ENCODE assay signal across 1 cellular context in the genomic region with DNA sequence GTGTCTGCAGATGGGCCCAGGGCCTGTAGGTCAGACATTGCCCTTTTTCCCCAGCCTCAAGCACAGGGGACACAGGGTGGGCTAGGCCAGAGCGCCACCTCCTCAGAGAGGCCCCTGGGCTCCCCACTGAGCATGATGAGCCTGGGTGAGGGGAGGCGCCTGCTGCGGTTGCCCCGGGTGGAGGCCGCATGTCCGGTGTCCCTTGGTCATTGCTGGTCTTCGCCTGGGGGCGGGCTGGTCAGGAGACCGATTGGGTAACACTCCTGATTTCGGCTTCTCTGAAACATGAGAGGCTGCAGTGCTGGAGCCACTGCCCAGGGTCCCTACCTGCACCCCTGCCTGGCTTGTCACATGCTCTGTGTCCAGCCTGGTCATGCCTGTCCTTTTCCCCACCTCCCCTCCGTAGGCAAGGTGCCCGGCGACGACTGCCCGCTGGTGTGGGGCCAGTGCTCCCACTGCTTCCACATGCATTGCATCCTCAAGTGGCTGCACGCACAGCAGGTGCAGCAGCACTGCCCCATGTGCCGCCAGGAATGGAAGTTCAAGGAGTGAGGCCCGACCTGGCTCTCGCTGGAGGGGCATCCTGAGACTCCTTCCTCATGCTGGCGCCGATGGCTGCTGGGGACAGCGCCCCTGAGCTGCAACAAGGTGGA.
TF ChIP-seq lines count a peak whose summit lies in the region.

No MANE protein-coding gene starts in this region.

TF ChIP-seq in K562, 482 proteins besides CTCF, POLR2A, EP300 and RAD21 (continued from another document and continues in another):
- TF ChIP-seq, protein P1, sequence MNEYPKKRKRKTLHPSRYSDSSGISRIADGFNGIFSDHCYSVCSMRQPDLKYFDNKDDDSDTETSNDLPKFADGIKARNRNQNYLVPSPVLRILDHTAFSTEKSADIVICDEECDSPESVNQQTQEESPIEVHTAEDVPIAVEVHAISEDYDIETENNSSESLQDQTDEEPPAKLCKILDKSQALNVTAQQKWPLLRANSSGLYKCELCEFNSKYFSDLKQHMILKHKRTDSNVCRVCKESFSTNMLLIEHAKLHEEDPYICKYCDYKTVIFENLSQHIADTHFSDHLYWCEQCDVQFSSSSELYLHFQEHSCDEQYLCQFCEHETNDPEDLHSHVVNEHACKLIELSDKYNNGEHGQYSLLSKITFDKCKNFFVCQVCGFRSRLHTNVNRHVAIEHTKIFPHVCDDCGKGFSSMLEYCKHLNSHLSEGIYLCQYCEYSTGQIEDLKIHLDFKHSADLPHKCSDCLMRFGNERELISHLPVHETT (CRISPR knock-in tag; conservative IDR thresholded peaks at IDR 0.05 in 1 of 2, IDR thresholded peaks at IDR 0.05 in 1 of 2) = no peak
- TF ChIP-seq ZNF57 (CRISPR knock-in tag; IDR thresholded peaks at IDR 0.05) (no peak), ZNF175 (CRISPR knock-in tag; IDR thresholded peaks at IDR 0.05; ENCODE audit: low read depth) (no peak), RBM34 (IDR thresholded peaks at IDR 0.05; ENCODE audit: borderline replicate concordance, insufficient read depth, low read length) (no peak), ESRRA (IDR thresholded peaks at IDR 0.05; ENCODE audit: borderline replicate concordance, low read depth) (no peak), ZNF212 (CRISPR knock-in tag; IDR thresholded peaks at IDR 0.05) (no peak), KLF13 (tag; IDR thresholded peaks at IDR 0.05; ENCODE audit: borderline replicate concordance, low read depth) (no peak), SAP30 (IDR thresholded peaks at IDR 0.05; ENCODE audit: borderline replicate concordance, insufficient read depth, low read depth, low read length, poor library complexity, severe bottlenecking) (no peak), NFXL1 (CRISPR knock-in tag; IDR thresholded peaks at IDR 0.05) (no peak), PCBP1 (IDR thresholded peaks at IDR 0.05; ENCODE audit: low read depth, low read length, poor library complexity, severe bottlenecking) (no peak), IFI16 (CRISPR knock-in tag; IDR thresholded peaks at IDR 0.05) (no peak), U2AF2 (optimal IDR thresholded peaks at IDR 0.05; ENCODE audit: low read depth, low read length) (no peak), HDAC1 (IDR thresholded peaks at IDR 0.05) (no peak), ETV1 (tag; conservative IDR thresholded peaks at IDR 0.05; ENCODE audit: low read depth) (no peak), SMARCB1 (IDR thresholded peaks at IDR 0.05; ENCODE audit: insufficient read length, low read depth) (no peak), PRMT5 (CRISPR knock-in tag; IDR thresholded peaks at IDR 0.05) (no peak), SUPT5H (IDR thresholded peaks at IDR 0.05) (peak; percentile 11), PHB2 (IDR thresholded peaks at IDR 0.05; ENCODE audit: low read depth) (no peak), ERF (CRISPR knock-in tag; IDR thresholded peaks at IDR 0.05) (no peak), TOE1 (IDR thresholded peaks at IDR 0.05; ENCODE audit: borderline replicate concordance) (no peak), TOE1 (CRISPR knock-in tag; IDR thresholded peaks at IDR 0.05; ENCODE audit: borderline replicate concordance, low read depth) (no peak), FOXK1 (CRISPR knock-in tag; IDR thresholded peaks at IDR 0.05; ENCODE audit: borderline replicate concordance) (no peak), POLR2AphosphoS2 (IDR thresholded peaks at IDR 0.05; ENCODE audit: low read length) (no peak), RBM22 (IDR thresholded peaks at IDR 0.05; ENCODE audit: low read depth, low read length, poor library complexity, severe bottlenecking) (peak; percentile 91), ZNF143 (CRISPR knock-in tag; IDR thresholded peaks at IDR 0.05) (no peak), SNRNP70 (optimal IDR thresholded peaks at IDR 0.05; ENCODE audit: low read depth, low read length) (peak; percentile 23), DDX20 (tag; IDR thresholded peaks at IDR 0.05; ENCODE audit: low read depth) (no peak), TARDBP (IDR thresholded peaks at IDR 0.05) (no peak), TAF15 (IDR thresholded peaks at IDR 0.05; ENCODE audit: low read depth, low read length) (0 out of 2 replicates have a peak, but pooled peaks have one; percentile 80), NEUROD1 (IDR thresholded peaks at IDR 0.05; ENCODE audit: borderline replicate concordance, low read depth, low read length, partially characterized antibody) (no peak), ZNF561 (CRISPR knock-in tag; conservative IDR thresholded peaks at IDR 0.05) (no peak), MAZ (CRISPR knock-in tag; conservative IDR thresholded peaks at IDR 0.05 in 1 of 2, IDR thresholded peaks at IDR 0.05 in 1 of 2) (no peak), SPI1 (IDR thresholded peaks at IDR 0.05; ENCODE audit: borderline replicate concordance, low read depth, low read length) (no peak), FOXP1 (CRISPR knock-in tag; IDR thresholded peaks at IDR 0.05) (no peak), ZFP36 (IDR thresholded peaks at IDR 0.05; ENCODE audit: low read depth, low read length, partially characterized antibody) (no peak), NR3C1 (CRISPR knock-in tag; IDR thresholded peaks at IDR 0.05) (no peak), ZNF133 (CRISPR knock-in tag; IDR thresholded peaks at IDR 0.05) (no peak)
- TF ChIP-seq, protein P2, sequence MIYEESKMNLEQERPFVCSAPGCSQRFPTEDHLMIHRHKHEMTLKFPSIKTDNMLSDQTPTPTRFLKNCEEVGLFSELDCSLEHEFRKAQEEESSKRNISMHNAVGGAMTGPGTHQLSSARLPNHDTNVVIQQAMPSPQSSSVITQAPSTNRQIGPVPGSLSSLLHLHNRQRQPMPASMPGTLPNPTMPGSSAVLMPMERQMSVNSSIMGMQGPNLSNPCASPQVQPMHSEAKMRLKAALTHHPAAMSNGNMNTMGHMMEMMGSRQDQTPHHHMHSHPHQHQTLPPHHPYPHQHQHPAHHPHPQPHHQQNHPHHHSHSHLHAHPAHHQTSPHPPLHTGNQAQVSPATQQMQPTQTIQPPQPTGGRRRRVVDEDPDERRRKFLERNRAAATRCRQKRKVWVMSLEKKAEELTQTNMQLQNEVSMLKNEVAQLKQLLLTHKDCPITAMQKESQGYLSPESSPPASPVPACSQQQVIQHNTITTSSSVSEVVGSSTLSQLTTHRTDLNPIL (CRISPR knock-in tag; IDR thresholded peaks at IDR 0.05) = no peak
- TF ChIP-seq, protein P3, sequence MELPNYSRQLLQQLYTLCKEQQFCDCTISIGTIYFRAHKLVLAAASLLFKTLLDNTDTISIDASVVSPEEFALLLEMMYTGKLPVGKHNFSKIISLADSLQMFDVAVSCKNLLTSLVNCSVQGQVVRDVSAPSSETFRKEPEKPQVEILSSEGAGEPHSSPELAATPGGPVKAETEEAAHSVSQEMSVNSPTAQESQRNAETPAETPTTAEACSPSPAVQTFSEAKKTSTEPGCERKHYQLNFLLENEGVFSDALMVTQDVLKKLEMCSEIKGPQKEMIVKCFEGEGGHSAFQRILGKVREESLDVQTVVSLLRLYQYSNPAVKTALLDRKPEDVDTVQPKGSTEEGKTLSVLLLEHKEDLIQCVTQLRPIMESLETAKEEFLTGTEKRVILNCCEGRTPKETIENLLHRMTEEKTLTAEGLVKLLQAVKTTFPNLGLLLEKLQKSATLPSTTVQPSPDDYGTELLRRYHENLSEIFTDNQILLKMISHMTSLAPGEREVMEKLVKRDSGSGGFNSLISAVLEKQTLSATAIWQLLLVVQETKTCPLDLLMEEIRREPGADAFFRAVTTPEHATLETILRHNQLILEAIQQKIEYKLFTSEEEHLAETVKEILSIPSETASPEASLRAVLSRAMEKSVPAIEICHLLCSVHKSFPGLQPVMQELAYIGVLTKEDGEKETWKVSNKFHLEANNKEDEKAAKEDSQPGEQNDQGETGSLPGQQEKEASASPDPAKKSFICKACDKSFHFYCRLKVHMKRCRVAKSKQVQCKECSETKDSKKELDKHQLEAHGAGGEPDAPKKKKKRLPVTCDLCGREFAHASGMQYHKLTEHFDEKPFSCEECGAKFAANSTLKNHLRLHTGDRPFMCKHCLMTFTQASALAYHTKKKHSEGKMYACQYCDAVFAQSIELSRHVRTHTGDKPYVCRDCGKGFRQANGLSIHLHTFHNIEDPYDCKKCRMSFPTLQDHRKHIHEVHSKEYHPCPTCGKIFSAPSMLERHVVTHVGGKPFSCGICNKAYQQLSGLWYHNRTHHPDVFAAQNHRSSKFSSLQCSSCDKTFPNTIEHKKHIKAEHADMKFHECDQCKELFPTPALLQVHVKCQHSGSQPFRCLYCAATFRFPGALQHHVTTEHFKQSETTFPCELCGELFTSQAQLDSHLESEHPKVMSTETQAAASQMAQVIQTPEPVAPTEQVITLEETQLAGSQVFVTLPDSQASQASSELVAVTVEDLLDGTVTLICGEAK (IDR thresholded peaks at IDR 0.05) = no peak
- TF ChIP-seq, protein P3 (CRISPR knock-in tag; IDR thresholded peaks at IDR 0.05) = no peak
- TF ChIP-seq, protein P4, sequence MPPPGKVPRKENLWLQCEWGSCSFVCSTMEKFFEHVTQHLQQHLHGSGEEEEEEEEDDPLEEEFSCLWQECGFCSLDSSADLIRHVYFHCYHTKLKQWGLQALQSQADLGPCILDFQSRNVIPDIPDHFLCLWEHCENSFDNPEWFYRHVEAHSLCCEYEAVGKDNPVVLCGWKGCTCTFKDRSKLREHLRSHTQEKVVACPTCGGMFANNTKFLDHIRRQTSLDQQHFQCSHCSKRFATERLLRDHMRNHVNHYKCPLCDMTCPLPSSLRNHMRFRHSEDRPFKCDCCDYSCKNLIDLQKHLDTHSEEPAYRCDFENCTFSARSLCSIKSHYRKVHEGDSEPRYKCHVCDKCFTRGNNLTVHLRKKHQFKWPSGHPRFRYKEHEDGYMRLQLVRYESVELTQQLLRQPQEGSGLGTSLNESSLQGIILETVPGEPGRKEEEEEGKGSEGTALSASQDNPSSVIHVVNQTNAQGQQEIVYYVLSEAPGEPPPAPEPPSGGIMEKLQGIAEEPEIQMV (tag; conservative IDR thresholded peaks at IDR 0.05; ENCODE audit: low read depth) = no peak
- TF ChIP-seq, protein P5, sequence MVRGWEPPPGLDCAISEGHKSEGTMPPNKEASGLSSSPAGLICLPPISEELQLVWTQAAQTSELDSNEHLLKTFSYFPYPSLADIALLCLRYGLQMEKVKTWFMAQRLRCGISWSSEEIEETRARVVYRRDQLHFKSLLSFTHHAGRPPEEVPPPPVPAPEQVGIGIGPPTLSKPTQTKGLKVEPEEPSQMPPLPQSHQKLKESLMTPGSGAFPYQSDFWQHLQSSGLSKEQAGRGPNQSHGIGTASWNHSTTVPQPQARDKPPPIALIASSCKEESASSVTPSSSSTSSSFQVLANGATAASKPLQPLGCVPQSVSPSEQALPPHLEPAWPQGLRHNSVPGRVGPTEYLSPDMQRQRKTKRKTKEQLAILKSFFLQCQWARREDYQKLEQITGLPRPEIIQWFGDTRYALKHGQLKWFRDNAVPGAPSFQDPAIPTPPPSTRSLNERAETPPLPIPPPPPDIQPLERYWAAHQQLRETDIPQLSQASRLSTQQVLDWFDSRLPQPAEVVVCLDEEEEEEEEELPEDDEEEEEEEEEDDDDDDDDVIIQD (CRISPR knock-in tag; IDR thresholded peaks at IDR 0.05) = no peak
- TF ChIP-seq, protein P6, sequence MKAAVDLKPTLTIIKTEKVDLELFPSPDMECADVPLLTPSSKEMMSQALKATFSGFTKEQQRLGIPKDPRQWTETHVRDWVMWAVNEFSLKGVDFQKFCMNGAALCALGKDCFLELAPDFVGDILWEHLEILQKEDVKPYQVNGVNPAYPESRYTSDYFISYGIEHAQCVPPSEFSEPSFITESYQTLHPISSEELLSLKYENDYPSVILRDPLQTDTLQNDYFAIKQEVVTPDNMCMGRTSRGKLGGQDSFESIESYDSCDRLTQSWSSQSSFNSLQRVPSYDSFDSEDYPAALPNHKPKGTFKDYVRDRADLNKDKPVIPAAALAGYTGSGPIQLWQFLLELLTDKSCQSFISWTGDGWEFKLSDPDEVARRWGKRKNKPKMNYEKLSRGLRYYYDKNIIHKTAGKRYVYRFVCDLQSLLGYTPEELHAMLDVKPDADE (conservative IDR thresholded peaks at IDR 0.05; ENCODE audit: control insufficient read depth, low read depth, low read length) = no peak
- TF ChIP-seq, protein P7, sequence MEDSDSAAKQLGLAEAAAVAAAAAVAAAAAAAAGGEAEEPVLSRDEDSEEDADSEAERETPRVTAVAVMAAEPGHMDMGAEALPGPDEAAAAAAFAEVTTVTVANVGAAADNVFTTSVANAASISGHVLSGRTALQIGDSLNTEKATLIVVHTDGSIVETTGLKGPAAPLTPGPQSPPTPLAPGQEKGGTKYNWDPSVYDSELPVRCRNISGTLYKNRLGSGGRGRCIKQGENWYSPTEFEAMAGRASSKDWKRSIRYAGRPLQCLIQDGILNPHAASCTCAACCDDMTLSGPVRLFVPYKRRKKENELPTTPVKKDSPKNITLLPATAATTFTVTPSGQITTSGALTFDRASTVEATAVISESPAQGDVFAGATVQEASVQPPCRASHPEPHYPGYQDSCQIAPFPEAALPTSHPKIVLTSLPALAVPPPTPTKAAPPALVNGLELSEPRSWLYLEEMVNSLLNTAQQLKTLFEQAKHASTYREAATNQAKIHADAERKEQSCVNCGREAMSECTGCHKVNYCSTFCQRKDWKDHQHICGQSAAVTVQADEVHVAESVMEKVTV (CRISPR knock-in tag; IDR thresholded peaks at IDR 0.05) = no peak
